8 cellular contexts compared by ENCODE assay signal in the genomic region with DNA sequence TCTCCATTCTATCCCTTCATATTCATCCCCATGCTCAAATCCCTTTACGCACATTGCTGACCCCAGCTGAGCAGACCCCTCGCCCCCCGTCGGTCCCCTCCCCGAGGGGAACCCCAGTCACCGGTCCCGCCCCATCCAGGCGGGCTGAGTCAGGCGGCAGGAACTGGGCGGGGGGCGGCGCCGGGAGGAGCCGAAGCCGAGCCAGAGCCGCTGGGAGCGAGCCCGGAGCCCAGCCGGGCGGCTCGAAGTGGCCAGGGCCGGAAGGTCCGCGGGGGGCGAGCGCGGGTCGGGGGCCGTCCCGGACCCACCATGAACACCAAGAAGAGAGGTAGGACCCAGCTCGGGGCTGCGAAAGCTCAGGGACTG. TPM values are rescaled to one million over a fixed set of nuclear protein-coding genes. Genes with fewer than 3 reads are reported as not detected.
DNase-seq lines count a peak whose midpoint lies in the region; ATAC-seq and TF ChIP-seq lines count a peak whose summit lies in the region.

No MANE protein-coding gene starts in this region.

- H3K27ac ChIP-seq in Panc1 (ENCODE audit: low read length): peak overlapping the region; percentile 63
- H3K27ac ChIP-seq in right cardiac atrium (ENCODE audit: low read length): peak overlapping the region; percentile 67
- peak overlapping the region; percentile 65 for H3K27ac ChIP-seq in rectal smooth muscle tissue (ENCODE audit: low read depth, low read length)

- intact Hi-C loops in Panc1 (cut with micrococcal nuclease; ENCODE audit: unreplicated experiment) (no loop called here), right cardiac atrium (cut with DNase I) (no loop called here)

- H3K4me3 ChIP-seq in Panc1 (ENCODE audit: low read depth in 2 of 2, low read length in 2 of 2) (peak overlapping the region; percentile 49 to 59), adipocyte (ENCODE audit: low read length) (peak overlapping the region; percentile 84), right cardiac atrium (ENCODE audit: low read length) (peak overlapping the region; percentile 94), rectal smooth muscle tissue (ENCODE audit: low read length) (peak overlapping the region; percentile 70)

- CTCF ChIA-PET in Panc1 (lab: Charles Lee): interaction anchor here (0.6 to 2.6 kb wide), 2 partner anchors 8 to 16 kb away, joined by 4 to 11 read pairs; no protein-coding TSS in a partner anchor

- ATAC-seq in Panc1 (peak; percentile 74), right cardiac atrium (peak; percentile 71 to 84)

- POLR2A ChIA-PET in Panc1 (lab: Charles Lee): no interaction called here

- in situ Hi-C loops in Panc1 (cut with HindIII; ENCODE audit: low pct_unique_long_range_greater_than_20kb, low sequenced_read_pairs): no loop called here

- TF ChIP-seq CTCF in Panc1 (IDR thresholded peaks at IDR 0.05): no peak

- DNase-seq in Panc1 (ENCODE audit: low read depth, low spot score) (no peak), adipocyte (ENCODE audit: low read depth) (peak; percentile 85), right cardiac atrium (peak; percentile 85 to 92 (median 91)), DMS 273 treated with DMSO at 0.1 percent for 48 hours (lab: John Stamatoyannopoulos, UW) (no peak), A172 (ENCODE audit: low spot score) (no peak), NCI-H2107 (lab: John Stamatoyannopoulos, UW) (no peak)

- H3K4me1 ChIP-seq in Panc1 (ENCODE audit: control insufficient read depth, insufficient read depth, low read length): peaks cover 6% of the 10 kb centered on the region; the same call in 1 of the 2 replicates
- H3K4me1 ChIP-seq in adipocyte (ENCODE audit: control insufficient read depth, insufficient read depth, low read length): peaks cover 19% of the 10 kb centered on the region
- peaks cover 16% of the 10 kb centered on the region for H3K4me1 ChIP-seq in right cardiac atrium (ENCODE audit: control insufficient read depth, insufficient read depth, low read length)
- peaks cover 6% of the 10 kb centered on the region for H3K4me1 ChIP-seq in rectal smooth muscle tissue (ENCODE audit: control insufficient read depth, insufficient read depth, low read length)

- H3K36me3 ChIP-seq in Panc1 (ENCODE audit: control insufficient read depth, insufficient read depth, low read length) (no peaks in the 10 kb centered on the region), adipocyte (ENCODE audit: control insufficient read depth, insufficient read depth, low read length, severe bottlenecking) (peaks cover 31% of the 10 kb centered on the region), rectal smooth muscle tissue (ENCODE audit: control insufficient read depth, insufficient read depth, low read length) (peaks cover 16% of the 10 kb centered on the region)

- WGBS in right cardiac atrium: 1% methylated on average over 32 of the region's 32 CpGs

- TF ChIP-seq POLR2A in GM19099 (IDR thresholded peaks at IDR 0.05; ENCODE audit: extremely low read depth, insufficient read length, low read depth): peak; percentile 45

- H3K9me3 ChIP-seq in Panc1 (ENCODE audit: control insufficient read depth, insufficient read depth, low read depth, low read length): no peaks in the 10 kb centered on the region
- H3K9me3 ChIP-seq in adipocyte (ENCODE audit: control insufficient read depth, low read length): no peaks in the 10 kb centered on the region
- H3K9me3 ChIP-seq in right cardiac atrium (ENCODE audit: control insufficient read depth, low read length): no peaks in the 10 kb centered on the region

- peak overlapping the region; percentile 89 for H3K9ac ChIP-seq in adipocyte (ENCODE audit: low read length)
- H3K9ac ChIP-seq in rectal smooth muscle tissue (ENCODE audit: low read length): peak overlapping the region; percentile 45

- no TSS peak for BruUV-seq in Panc1 (replicated peaks; lab: Mats Ljungman, UMichigan)

- H3K27me3 ChIP-seq in Panc1 (ENCODE audit: control insufficient read depth, insufficient read depth, low read length) (no peaks in the 10 kb centered on the region), adipocyte (replicated peaks; ENCODE audit: control insufficient read depth, insufficient read depth, low read length) (no peaks in the 10 kb centered on the region), right cardiac atrium (ENCODE audit: control insufficient read depth, insufficient read depth) (no peaks in the 10 kb centered on the region), rectal smooth muscle tissue (ENCODE audit: control insufficient read depth, insufficient read depth, low read length) (no peaks in the 10 kb centered on the region)

RNA-seq across cellular contexts. Expression of gene RIPOR1, which starts 8.6 kb away (rescaled TPM):
- total RNA-seq in Panc1 (2021; ENCODE audit: unreplicated experiment) (82.2 TPM), right cardiac atrium (10 to 100 TPM; 76.2 to 86.6 (median 83.7) TPM)
- 49.8 TPM for polyA plus RNA-seq in Panc1 (2012; ENCODE audit: insufficient read length)
- polyA plus RNA-seq in right cardiac atrium: 43.8 TPM
- total RNA-seq in A172 (2014; rRNA removed; shearing (Covaris generic)): 21.6 and 31.6 TPM in 2 replicates

RNA-seq across cellular contexts. Expression of gene CTCF, which starts 25.1 kb away (rescaled TPM):
- 33.1 TPM for total RNA-seq in Panc1 (2021; ENCODE audit: unreplicated experiment)
- polyA plus RNA-seq in Panc1 (2012; ENCODE audit: insufficient read length): 25.5 TPM
- total RNA-seq in right cardiac atrium: 10 to 100 TPM; 24.2 to 30.5 (median 28.6) TPM
- polyA plus RNA-seq in right cardiac atrium: 17.5 TPM
- 29.7 and 30.3 TPM in 2 replicates for total RNA-seq in A172 (2014; rRNA removed; shearing (Covaris generic))

RNA-seq across cellular contexts. Expression of gene AGRP, which starts 53.9 kb away (rescaled TPM):
- total RNA-seq in Panc1 (2021; ENCODE audit: unreplicated experiment): not detected
- polyA plus RNA-seq in Panc1 (2012; ENCODE audit: insufficient read length): not detected
- total RNA-seq in right cardiac atrium: not detected
- not detected for polyA plus RNA-seq in right cardiac atrium
- not detected in 2 replicates for total RNA-seq in A172 (2014; rRNA removed; shearing (Covaris generic))

RNA-seq across cellular contexts. Expression of gene ATP6V0D1, which starts 56.3 kb away (rescaled TPM):
- total RNA-seq in Panc1 (2021; ENCODE audit: unreplicated experiment) (70.8 TPM), right cardiac atrium (10 to 100 TPM; 64.1 to 79.4 (median 68.2) TPM)
- 103 TPM for polyA plus RNA-seq in Panc1 (2012; ENCODE audit: insufficient read length)
- polyA plus RNA-seq in right cardiac atrium: 44.6 TPM
- total RNA-seq in A172 (2014; rRNA removed; shearing (Covaris generic)): 66.8 and 77.5 TPM in 2 replicates

Comparison
In these comparisons a context has a peak if more than half of its experiments do, and no peak if none do; other contexts are left out.
1. DNase-seq: peak in adipocyte (single experiment) and right cardiac atrium (3 of 3); none in Panc1 (single experiment), DMS 273 treated with DMSO at 0.1 percent for 48 hours (single experiment), A172 (single experiment) and NCI-H2107 (single experiment).
2. Peak in every context shown above with its lines, with median percentiles within 50 percentile points of each other: H3K27ac ChIP-seq and H3K4me3 ChIP-seq.